25 cellular contexts compared by ENCODE assay signal in genomic region chrX:69603566-69604194, GRCh38. TPM values are rescaled to one million over a fixed set of nuclear protein-coding genes. Genes with fewer than 3 reads are reported as not detected.
DNase-seq lines count a peak whose midpoint lies in the region; ATAC-seq, FAIRE-seq and TF ChIP-seq lines count a peak whose summit lies in the region.
"Had no signal": no experiment of that assay in that cellular context is flagged by ENCODE, and none has a peak within 500 bp of the region (broad histone marks: within the 10 kb centered on the region; RNA-seq: fewer than 3 reads in every experiment).

No MANE protein-coding gene starts in this region.

- in situ Hi-C loops in gastrocnemius medialis (cut with MboI; ENCODE audit: low sequenced_read_pairs in 4 of 4) = no loop called here

- H3K9me3 Mint-ChIP-seq in astrocyte (ENCODE audit: unreplicated experiment) = no peaks in the 10 kb centered on the region
- H3K9me3 Mint-ChIP-seq: activated CD4-positive, alpha-beta memory T cell treated with anti-CD3 and anti-CD28 coated beads for 36 hours; activated naive CD4-positive, alpha-beta T cell treated with anti-CD3 and anti-CD28 coated beads, Interleukin-2, amount 10 ng/mL, durations not matched to agents 7 days and 5 days; neural crest cell had no signal

- ATAC-seq in Right ventricle myocardium inferior (peak; percentile 16), Right ventricle myocardium superior (ENCODE audit: poor library complexity) (no peak), gastrocnemius medialis (peak; percentile 44 to 58), HG03460 (IDR thresholded peaks at IDR 0.05; ENCODE audit: unreplicated experiment) (no peak)
- ATAC-seq: body of pancreas, heart left ventricle had no signal

- H3K9ac ChIP-seq in astrocyte (ENCODE audit: low read length) = no peak overlapping the region
- H3K9ac ChIP-seq: BLaER1 treated with 17β-estradiol and CSF1 and Interleukin-3, amounts not matched to agents 10 nM and 100 nM had no signal

- no peaks in the 10 kb centered on the region for H3K9me3 ChIP-seq in astrocyte (ENCODE audit: insufficient read depth, low read depth, low read length)
- no peaks in the 10 kb centered on the region for H3K9me3 ChIP-seq in gastrocnemius medialis
- no peaks in the 10 kb centered on the region for H3K9me3 ChIP-seq in prostate gland
- H3K9me3 ChIP-seq: BLaER1 treated with 17β-estradiol and CSF1 and Interleukin-3, amounts not matched to agents 10 nM and 100 nM; body of pancreas; heart left ventricle; thyroid gland had no signal

- H3K4me2 ChIP-seq in astrocyte (ENCODE audit: low read length) = no peak overlapping the region
- H3K4me2 ChIP-seq: BLaER1 treated with 17β-estradiol and CSF1 and Interleukin-3, amounts not matched to agents 10 nM and 100 nM had no signal

- H3K27ac Mint-ChIP-seq in astrocyte (ENCODE audit: unreplicated experiment) = no peak overlapping the region
- H3K27ac Mint-ChIP-seq: activated CD4-positive, alpha-beta memory T cell treated with anti-CD3 and anti-CD28 coated beads for 36 hours; activated naive CD4-positive, alpha-beta T cell treated with anti-CD3 and anti-CD28 coated beads, Interleukin-2, amount 10 ng/mL, durations not matched to agents 7 days and 5 days had no signal

- no peaks in the 10 kb centered on the region for H3K79me2 ChIP-seq in astrocyte (ENCODE audit: insufficient read depth, low read length)

- no peak overlapping the region for H3K4me3 Mint-ChIP-seq in astrocyte (ENCODE audit: unreplicated experiment)
- H3K4me3 Mint-ChIP-seq: activated CD4-positive, alpha-beta memory T cell treated with anti-CD3 and anti-CD28 coated beads for 36 hours; activated naive CD4-positive, alpha-beta T cell treated with anti-CD3 and anti-CD28 coated beads, Interleukin-2, amount 10 ng/mL, durations not matched to agents 7 days and 5 days; neural crest cell had no signal

- H4K20me1 ChIP-seq in astrocyte (ENCODE audit: insufficient read depth, low read length) = no peaks in the 10 kb centered on the region
- H4K20me1 ChIP-seq: BLaER1 treated with 17β-estradiol and CSF1 and Interleukin-3, amounts not matched to agents 10 nM and 100 nM had no signal

- H3K27me3 ChIP-seq in astrocyte (ENCODE audit: insufficient read depth, low read length) (no peaks in the 10 kb centered on the region), gastrocnemius medialis (no peaks in the 10 kb centered on the region), prostate gland (replicated peaks; ENCODE audit: insufficient read depth) (no peaks in the 10 kb centered on the region)
- H3K27me3 ChIP-seq: body of pancreas, thyroid gland had no signal

- DNase-seq in Right ventricle myocardium inferior (ENCODE audit: missing footprints) (no peak), Right ventricle myocardium superior (no peak), astrocyte (ENCODE audit: low read depth) (no peak), iPS-NIHi7 (ENCODE audit: extremely low spot score) (peak; percentile 28), gastrocnemius medialis (no peak), prostate gland (ENCODE audit: low spot score) (no peak), medulla oblongata (ENCODE audit: extremely low spot score) (no peak)
- DNase-seq: 8988T; activated CD4-positive, alpha-beta memory T cell treated with anti-CD3 and anti-CD28 coated beads for 36 hours; activated naive CD4-positive, alpha-beta T cell treated with anti-CD3 and anti-CD28 coated beads, Interleukin-2, amount 10 ng/mL, durations not matched to agents 7 days and 5 days; activated T-cell treated with anti-CD3 and anti-CD28 coated beads, Interleukin-2, amount 50 U/mL, for 1 hour; erythroblast; GF-D8; heart left ventricle; islet precursor cell; NCI-H446 treated with DMSO at 0.1 percent for 48 hours; retina; stimulated activated naive CD4-positive, alpha-beta T cell; T-helper 1 cell; thyroid gland had no signal

- no peaks in the 10 kb centered on the region for H3K27me3 Mint-ChIP-seq in astrocyte (ENCODE audit: low read depth, unreplicated experiment)
- H3K27me3 Mint-ChIP-seq: activated CD4-positive, alpha-beta memory T cell treated with anti-CD3 and anti-CD28 coated beads for 36 hours; activated naive CD4-positive, alpha-beta T cell treated with anti-CD3 and anti-CD28 coated beads, Interleukin-2, amount 10 ng/mL, durations not matched to agents 7 days and 5 days had no signal

- TF ChIP-seq POLR2A in gastrocnemius medialis (IDR thresholded peaks at IDR 0.05) = no peak
- TF ChIP-seq POLR2A in prostate gland (IDR thresholded peaks at IDR 0.05) = no peak

- H3K4me1 ChIP-seq in astrocyte (ENCODE audit: insufficient read depth, low read length) (no peaks in the 10 kb centered on the region), gastrocnemius medialis (no peaks in the 10 kb centered on the region), prostate gland (replicated peaks) (no peaks in the 10 kb centered on the region)
- H3K4me1 ChIP-seq: body of pancreas, heart left ventricle, thyroid gland had no signal

- FAIRE-seq in astrocyte (lab: Jason Lieb, UNC) = peak; percentile 5
- FAIRE-seq: GM12892 had no signal

- no peak overlapping the region for H3K27ac ChIP-seq in astrocyte (ENCODE audit: low read depth, low read length)
- H3K27ac ChIP-seq in gastrocnemius medialis = no peak overlapping the region
- no peak overlapping the region for H3K27ac ChIP-seq in prostate gland
- H3K27ac ChIP-seq: BLaER1 treated with 17β-estradiol and CSF1 and Interleukin-3, amounts not matched to agents 10 nM and 100 nM; body of pancreas; heart left ventricle; thyroid gland had no signal

- H2AFZ ChIP-seq in astrocyte (ENCODE audit: low read depth, low read length) = no peak overlapping the region

- no peaks in the 10 kb centered on the region for H3K36me3 Mint-ChIP-seq in astrocyte (ENCODE audit: low read depth, unreplicated experiment)
- H3K36me3 Mint-ChIP-seq: activated CD4-positive, alpha-beta memory T cell treated with anti-CD3 and anti-CD28 coated beads for 36 hours; activated naive CD4-positive, alpha-beta T cell treated with anti-CD3 and anti-CD28 coated beads, Interleukin-2, amount 10 ng/mL, durations not matched to agents 7 days and 5 days had no signal

- no peak for TF ChIP-seq CTCF in astrocyte (IDR thresholded peaks at IDR 0.05; ENCODE audit: insufficient read depth, low read depth, low read length)
- TF ChIP-seq CTCF in gastrocnemius medialis (IDR thresholded peaks at IDR 0.05 in 4 of 5, conservative IDR thresholded peaks at IDR 0.05 in 1 of 5) = no peak
- no peak for TF ChIP-seq CTCF in prostate gland (IDR thresholded peaks at IDR 0.05)

- H3K4me3 ChIP-seq in astrocyte (ENCODE audit: insufficient read depth, low read depth, low read length) (no peak overlapping the region), gastrocnemius medialis (no peak overlapping the region), prostate gland (no peak overlapping the region)
- H3K4me3 ChIP-seq: BLaER1 treated with 17β-estradiol and CSF1 and Interleukin-3, amounts not matched to agents 10 nM and 100 nM; body of pancreas; heart left ventricle; thyroid gland had no signal

- WGBS in prostate gland = 43% methylated on average over 3 of the region's 3 CpGs

- peaks cover 5% of the 10 kb centered on the region for H3K4me1 Mint-ChIP-seq in astrocyte (ENCODE audit: low read depth, unreplicated experiment)

- H3K36me3 ChIP-seq in astrocyte (ENCODE audit: insufficient read depth, low read length) = no peaks in the 10 kb centered on the region
- no peaks in the 10 kb centered on the region for H3K36me3 ChIP-seq in gastrocnemius medialis
- H3K36me3 ChIP-seq in prostate gland = no peaks in the 10 kb centered on the region
- H3K36me3 ChIP-seq: BLaER1 treated with 17β-estradiol and CSF1 and Interleukin-3, amounts not matched to agents 10 nM and 100 nM; heart left ventricle; thyroid gland had no signal

- intact Hi-C loops in Right ventricle myocardium inferior (cut with DNase I) = no loop called here
- intact Hi-C loops in Right ventricle myocardium superior (cut with DNase I) = no loop called here
- intact Hi-C loops in gastrocnemius medialis (cut with DNase I; ENCODE audit: low total_unique reads) = no loop called here
- intact Hi-C loops in prostate gland (cut with DNase I) = no loop called here

RNA-seq across cellular contexts. Expression of gene EDA, which starts 12.2 kb away (rescaled TPM):
- 12.4 TPM for total RNA-seq in Right ventricle myocardium inferior
- total RNA-seq in Right ventricle myocardium superior = 11.1 TPM
- total RNA-seq in astrocyte = 1.2 and 1.8 TPM in 2 replicates
- 1 to 10 TPM in 2 of 4 donors, under 1 TPM in 2; 0.51 to 3.3 (median 1.3) TPM for total RNA-seq in gastrocnemius medialis
- 10 to 100 TPM in 1 of 2 donors, 1 to 10 TPM in 1; 8.1 to 10.1 TPM for total RNA-seq in prostate gland

Comparison
In these comparisons a context has a peak if more than half of its experiments do, and no peak if none do; other contexts are left out.
1. ATAC-seq: peak in Right ventricle myocardium inferior (single experiment) and gastrocnemius medialis (2 of 2); none in Right ventricle myocardium superior (single experiment) and HG03460 (single experiment).